ENCODE assay signal across 8 cellular contexts in genomic region chr5:119074419-119074818, GRCh38. TPM values are rescaled to one million over a fixed set of nuclear protein-coding genes. Genes with fewer than 3 reads are reported as not detected.
DNase-seq lines count a peak whose midpoint lies in the region; ATAC-seq and TF ChIP-seq lines count a peak whose summit lies in the region.

No MANE protein-coding gene starts in this region.

- H3K27ac ChIP-seq in OCI-LY3 (ENCODE audit: low read length): peak overlapping the region; percentile 92

- H4K20me1 ChIP-seq in OCI-LY3 (ENCODE audit: insufficient read depth, low read length): peaks cover 20% of the 10 kb centered on the region

- peaks cover 79% of the 10 kb centered on the region for H3K79me2 ChIP-seq in OCI-LY3 (ENCODE audit: low read length)

- H3K9me3 ChIP-seq in OCI-LY3 (ENCODE audit: insufficient read depth, low read length): no peaks in the 10 kb centered on the region

- H3K36me3 Mint-ChIP-seq in activated T-cell treated with anti-CD3 and anti-CD28 coated beads, Interleukin-2, amount 50 U/mL, for 4 hours (ENCODE audit: insufficient read depth): peaks cover 6% of the 10 kb centered on the region
- H3K36me3 Mint-ChIP-seq in stimulated activated effector memory CD8-positive, alpha-beta T cell treated with anti-CD3 and anti-CD28 coated beads, Interleukin-12 subunit alpha, Interleukin-12 subunit beta, amount 100 ng/mL, for 72 hours: peaks cover 7% of the 10 kb centered on the region

- H3K36me3 ChIP-seq in OCI-LY3 (replicated peaks; ENCODE audit: low read depth, low read length): no peaks in the 10 kb centered on the region

- no peaks in the 10 kb centered on the region for H3K9me3 Mint-ChIP-seq in activated T-cell treated with anti-CD3 and anti-CD28 coated beads, Interleukin-2, amount 50 U/mL, for 4 hours
- H3K9me3 Mint-ChIP-seq in stimulated activated effector memory CD8-positive, alpha-beta T cell treated with anti-CD3 and anti-CD28 coated beads, Interleukin-12 subunit alpha, Interleukin-12 subunit beta, amount 100 ng/mL, for 72 hours: no peaks in the 10 kb centered on the region

- ATAC-seq in activated T-cell treated with anti-CD3 and anti-CD28 coated beads, Interleukin-2, amount 50 U/mL, for 4 hours: no peak
- peak; percentile 40 for ATAC-seq in HG02938 (IDR thresholded peaks at IDR 0.05; ENCODE audit: unreplicated experiment)
- ATAC-seq in stimulated activated effector memory CD8-positive, alpha-beta T cell treated with anti-CD3 and anti-CD28 coated beads, Interleukin-12 subunit alpha, Interleukin-12 subunit beta, amount 100 ng/mL, for 72 hours: no peak

- peaks cover 56% of the 10 kb centered on the region for H3K4me1 Mint-ChIP-seq in activated T-cell treated with anti-CD3 and anti-CD28 coated beads, Interleukin-2, amount 50 U/mL, for 4 hours (ENCODE audit: low read depth)
- peaks cover 44% of the 10 kb centered on the region for H3K4me1 Mint-ChIP-seq in stimulated activated effector memory CD8-positive, alpha-beta T cell treated with anti-CD3 and anti-CD28 coated beads, Interleukin-12 subunit alpha, Interleukin-12 subunit beta, amount 100 ng/mL, for 72 hours

- peak overlapping the region; percentile 86 for H3K9ac ChIP-seq in OCI-LY3 (ENCODE audit: low read length)

- H3K27me3 ChIP-seq in OCI-LY3 (ENCODE audit: low read depth, low read length): no peaks in the 10 kb centered on the region

- peaks cover 35% of the 10 kb centered on the region for H3K4me1 ChIP-seq in OCI-LY3 (ENCODE audit: low read length)

- no peak for TF ChIP-seq CTCF in OCI-LY3 (IDR thresholded peaks at IDR 0.05; ENCODE audit: low read depth, low read length)

- H3K27ac Mint-ChIP-seq in stimulated activated effector memory CD8-positive, alpha-beta T cell treated with anti-CD3 and anti-CD28 coated beads, Interleukin-12 subunit alpha, Interleukin-12 subunit beta, amount 100 ng/mL, for 72 hours: peak overlapping the region; percentile 27

- H3K4me3 ChIP-seq in OCI-LY3 (ENCODE audit: low read length): peak overlapping the region; percentile 97

- H2AFZ ChIP-seq in OCI-LY3 (ENCODE audit: low read depth, low read length): no peak overlapping the region

- peak overlapping the region; percentile 97 for H3K4me2 ChIP-seq in OCI-LY3 (ENCODE audit: low read length)

- peak overlapping the region; percentile 55 for H3K4me3 Mint-ChIP-seq in activated T-cell treated with anti-CD3 and anti-CD28 coated beads, Interleukin-2, amount 50 U/mL, for 4 hours
- peak overlapping the region; percentile 90 for H3K4me3 Mint-ChIP-seq in stimulated activated effector memory CD8-positive, alpha-beta T cell treated with anti-CD3 and anti-CD28 coated beads, Interleukin-12 subunit alpha, Interleukin-12 subunit beta, amount 100 ng/mL, for 72 hours

- H3K27me3 Mint-ChIP-seq in activated T-cell treated with anti-CD3 and anti-CD28 coated beads, Interleukin-2, amount 50 U/mL, for 4 hours (ENCODE audit: low read depth): no peaks in the 10 kb centered on the region

- DNase-seq in activated T-cell treated with anti-CD3 and anti-CD28 coated beads, Interleukin-2, amount 50 U/mL, for 4 hours: no peak
- DNase-seq in activated T-cell treated with anti-CD3 and anti-CD28 coated beads, Interleukin-2, amount 50 U/mL, for 48 hours: no peak
- DNase-seq in stimulated activated effector memory CD8-positive, alpha-beta T cell treated with anti-CD3 and anti-CD28 coated beads, Interleukin-12 subunit alpha, Interleukin-12 subunit beta, amount 100 ng/mL, for 72 hours (ENCODE audit: low spot score in 2 of 2): no peak
- no peak for DNase-seq in Ammon's horn (ENCODE audit: low spot score)
- no peak for DNase-seq in inferior parietal cortex (ENCODE audit: extremely low spot score)
- no peak for DNase-seq in UCSD-AML1 (lab: John Stamatoyannopoulos, UW; ENCODE audit: unreplicated experiment)

RNA-seq across cellular contexts. Expression of gene DMXL1, which starts 3.5 kb away (rescaled TPM):
- total RNA-seq in activated T-cell treated with anti-CD3 and anti-CD28 coated beads, Interleukin-2, amount 50 U/mL, for 4 hours: 10 to 100 TPM; 16.0 to 27.5 (median 18.7) TPM
